Comparison of ENCODE assay signal across 24 cellular contexts in genomic region chr3:195248281-195248680, GRCh38.
"Had no signal": no experiment of that assay in that cellular context is flagged by ENCODE, and none has a peak within 500 bp of the region (broad histone marks: within the 10 kb centered on the region; RNA-seq: fewer than 3 reads in every experiment).

No MANE protein-coding gene starts in this region.

- H3K36me3 ChIP-seq: lower lobe of right lung, thoracic aorta, vagina had no signal

- H3K27me3 ChIP-seq: dorsolateral prefrontal cortex, foreskin keratinocyte, heart right ventricle, left lung, spleen, vagina had no signal

- DNase-seq: activated B cell treated with CpG ODN at 0.5 μM for 24 hours; activated CD4-positive, alpha-beta T cell treated with anti-CD3 and anti-CD28 coated beads, Interleukin-2, amount 50 U/mL, for 1 hour; activated naive CD4-positive, alpha-beta T cell; anterior cingulate cortex; effector memory CD8-positive, alpha-beta T cell; foreskin keratinocyte; kidney glomerular epithelial cell; mesenchymal stem cell; mucosa of descending colon; stimulated activated naive CD4-positive, alpha-beta T cell treated with Interleukin-2 at 50 U/mL for 16 hours; T-helper 17 cell; T1000 had no signal

- H3K4me1 ChIP-seq: foreskin keratinocyte, left lung, lower lobe of right lung had no signal

- H3K4me3 ChIP-seq: dorsolateral prefrontal cortex, heart right ventricle, left lung, lower lobe of right lung, mucosa of descending colon, spleen, thoracic aorta, vagina had no signal

- H3K9me3 ChIP-seq: heart right ventricle, left lung, lower lobe of right lung, mucosa of descending colon, spleen, thoracic aorta, vagina had no signal

- H3K27ac ChIP-seq: dorsolateral prefrontal cortex, foreskin keratinocyte, heart right ventricle, left lung, lower lobe of right lung, spleen, thoracic aorta, vagina had no signal

- ATAC-seq: activated naive CD4-positive, alpha-beta T cell treated with anti-CD3 and anti-CD28 coated beads, Interleukin-2, amount 50 U/mL, for 72 hours; activated T-helper 17 cell treated with anti-CD3 and anti-CD28 coated beads, Interleukin-2, amount 50 U/mL, for 72 hours; effector memory CD8-positive, alpha-beta T cell; foreskin keratinocyte; heart right ventricle; left lung; lower lobe of right lung; mucosa of descending colon; natural killer cell treated with Interleukin-12 subunit alpha and Interleukin-12 subunit beta and Interleukin-15 and Interleukin-18, amount 100 ng/mL, for 72 hours; right cardiac atrium; SK-N-SH treated with all-trans-retinoic acid at 6 μM for 48 hours; T-helper 17 cell had no signal
